ENCODE assay signal across 8 cellular contexts in genomic region chr4:55345980-55346850, GRCh38.
DNase-seq lines count a peak whose midpoint lies in the region; ATAC-seq lines count a peak whose summit lies in the region.

Gene SRD5A3 (plus strand): TSS chr4:55346242. CDS start chr4:55346337, 95 bp downstream.

- peaks cover 8% of the 10 kb centered on the region for H3K4me1 Mint-ChIP-seq in memory B cell

- H3K36me3 Mint-ChIP-seq in memory B cell = no peaks in the 10 kb centered on the region

- ATAC-seq in GM19395 (IDR thresholded peaks at IDR 0.05; ENCODE audit: unreplicated experiment) (peak; percentile 93), HG03521 (IDR thresholded peaks at IDR 0.05; ENCODE audit: unreplicated experiment) (peak; percentile 92), memory B cell (ENCODE audit: low read depth) (peak; percentile 88)

- DNase-seq in CMK (ENCODE audit: low read depth) (peak; percentile 62), NCI-H82 treated with DMSO at 0.1 percent for 48 hours (lab: John Stamatoyannopoulos, UW; ENCODE audit: unreplicated experiment) (peak; percentile 54), memory B cell (ENCODE audit: low spot score in 2 of 2) (peak; percentile 82 to 93)
- peak; percentile 34 to 74 for DNase-seq in activated CD8-positive, alpha-beta memory T cell treated with anti-CD3 and anti-CD28 coated beads for 1 hour (ENCODE audit: extremely low read depth in 1 of 2, low read depth in 1 of 2)
- DNase-seq in effector memory CD4-positive, alpha-beta T cell = peak; percentile 55 to 64 (median 57)
- peak; percentile 68 for DNase-seq in stimulated activated CD8-positive, alpha-beta memory T cell treated with anti-CD3 and anti-CD28 coated beads, Interleukin-12 subunit alpha, Interleukin-12 subunit beta, amount 100 ng/mL, for 4 hours (ENCODE audit: low read depth)

- no peaks in the 10 kb centered on the region for H3K27me3 Mint-ChIP-seq in memory B cell

- no peaks in the 10 kb centered on the region for H3K27me3 ChIP-seq in effector memory CD4-positive, alpha-beta T cell (replicated peaks; ENCODE audit: control insufficient read depth, insufficient read depth, low read length, poor library complexity, severe bottlenecking)

- H3K4me1 ChIP-seq in effector memory CD4-positive, alpha-beta T cell (ENCODE audit: control insufficient read depth, insufficient read depth, low read length, poor library complexity, severe bottlenecking) = peaks cover 6% of the 10 kb centered on the region

- peak within 1 kb of the TSS; percentile 89 for H3K4me3 ChIP-seq in effector memory CD4-positive, alpha-beta T cell (ENCODE audit: insufficient read depth, low read depth, low read length, poor library complexity, severe bottlenecking)

- peak within 1 kb of the TSS; percentile 93 for H3K4me3 Mint-ChIP-seq in memory B cell

- no peaks in the 10 kb centered on the region for H3K9me3 Mint-ChIP-seq in memory B cell

- no peaks in the 10 kb centered on the region for H3K36me3 ChIP-seq in effector memory CD4-positive, alpha-beta T cell (ENCODE audit: control insufficient read depth, insufficient read depth, low read length)

- peak within 1 kb of the TSS; percentile 70 for H3K27ac ChIP-seq in effector memory CD4-positive, alpha-beta T cell (ENCODE audit: insufficient read depth, low read length, poor library complexity, severe bottlenecking)

- no peaks in the 10 kb centered on the region for H3K9me3 ChIP-seq in effector memory CD4-positive, alpha-beta T cell (ENCODE audit: control insufficient read depth, low read length)

- H3K27ac Mint-ChIP-seq in memory B cell = peak within 1 kb of the TSS; percentile 89

Comparison
In these comparisons a context has a peak if more than half of its experiments do, and no peak if none do; other contexts are left out.
1. Peak in every context shown above with its lines: DNase-seq, ATAC-seq, H3K4me3 ChIP-seq and H3K27ac ChIP-seq.